7 cellular contexts compared by ENCODE assay signal in the genomic region with DNA sequence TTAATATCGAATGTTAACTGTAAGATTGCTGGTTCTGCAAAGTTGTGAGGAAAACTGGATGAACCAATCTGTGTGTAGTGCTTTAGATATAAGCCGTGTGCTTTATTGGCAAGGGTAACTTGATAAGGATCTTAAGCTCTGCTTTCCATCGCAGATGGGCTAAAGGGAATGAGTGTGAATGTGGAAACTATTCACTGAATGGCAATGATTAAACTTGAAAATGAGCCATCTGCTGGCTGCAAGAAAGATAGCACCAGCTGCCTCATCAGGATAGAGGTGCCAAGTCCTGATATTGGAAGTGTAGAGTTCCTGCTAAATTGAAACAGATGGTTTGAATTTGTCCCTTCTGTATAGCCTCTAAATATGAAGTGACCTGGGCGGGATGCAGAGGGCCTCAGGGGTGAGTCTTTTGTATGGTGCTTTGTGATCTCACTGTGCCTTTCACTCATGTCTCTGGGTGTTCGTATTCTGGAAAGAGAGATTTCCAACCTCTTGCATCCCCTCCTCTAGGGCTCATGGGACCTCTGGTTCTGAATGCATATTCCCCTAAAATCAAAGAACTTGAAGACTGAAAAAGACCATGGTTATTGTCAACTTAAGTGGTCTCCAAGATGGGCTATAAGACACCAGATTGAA. TPM values are rescaled to one million over a fixed set of nuclear protein-coding genes. Genes with fewer than 3 reads are reported as not detected.
DNase-seq lines count a peak whose midpoint lies in the region; ATAC-seq, FAIRE-seq and TF ChIP-seq lines count a peak whose summit lies in the region.

No MANE protein-coding gene starts in this region.

- H3K9ac ChIP-seq in astrocyte (ENCODE audit: low read length), result no peak overlapping the region
- no peak overlapping the region for H3K9ac ChIP-seq in HepG2 (ENCODE audit: insufficient read depth, low read depth, low read length)

- H3K4me3 ChIP-seq in GM06990 (replicated peaks; ENCODE audit: low read depth, low read length), result no peak overlapping the region
- no peak overlapping the region for H3K4me3 ChIP-seq in astrocyte (ENCODE audit: insufficient read depth, low read depth, low read length)
- H3K4me3 ChIP-seq in HepG2 (replicated peaks in 1 of 3; ENCODE audit: insufficient read depth in 1 of 3, low read depth in 2 of 3, low read length in 3 of 3), result no peak overlapping the region

- DNase-seq in GM06990 (ENCODE audit: extremely low read depth, insufficient read length), result no peak
- DNase-seq in M059J (ENCODE audit: low read depth), result peak; percentile 23
- no peak for DNase-seq in astrocyte (ENCODE audit: low read depth)
- DNase-seq in HepG2 (ENCODE audit: low spot score), result peak; percentile 7
- no peak for DNase-seq in activated T-helper 2 cell treated with anti-CD3 and anti-CD28 coated beads, Interferon-gamma antibody, Interleukin-2, Interleukin-4, amounts not matched to agents 10 μg/mL and 5 μg/mL and 100 μg/mL, durations not matched to agents 14 hours and 24 hours and 36 hours (ENCODE audit: low spot score)
- DNase-seq in activated CD4-positive, alpha-beta memory T cell treated with anti-CD3 and anti-CD28 coated beads for 36 hours, result no peak

- H3K9me3 ChIP-seq in astrocyte (ENCODE audit: insufficient read depth, low read depth, low read length), result no peaks in the 10 kb centered on the region
- H3K9me3 ChIP-seq in HepG2 (ENCODE audit: low read length), result no peaks in the 10 kb centered on the region

- H3K36me3 ChIP-seq in GM06990 (ENCODE audit: control insufficient read depth, insufficient read depth, low read length), result no peaks in the 10 kb centered on the region
- H3K36me3 ChIP-seq in astrocyte (ENCODE audit: insufficient read depth, low read length), result no peaks in the 10 kb centered on the region
- H3K36me3 ChIP-seq in HepG2 (replicated peaks in 1 of 2; ENCODE audit: control insufficient read depth in 1 of 2, insufficient read depth in 2 of 2, low read length in 2 of 2), result no peaks in the 10 kb centered on the region

- in situ Hi-C loops in HepG2 (cut with HindIII; ENCODE audit: extremely low pct_ligation_motif_present, low pct_unique_long_range_greater_than_20kb), result no loop called here

- TF ChIP-seq RAD21 in HepG2 (CRISPR knock-in tag; IDR thresholded peaks at IDR 0.05), result no peak

- H2AFZ ChIP-seq in astrocyte (ENCODE audit: low read depth, low read length), result no peak overlapping the region
- no peak overlapping the region for H2AFZ ChIP-seq in HepG2 (ENCODE audit: low read length)

- BruUV-seq in HepG2 (replicated peaks; lab: Mats Ljungman, UMichigan), result no TSS peak

- ATAC-seq in HepG2, result peak; percentile 82
- no peak for ATAC-seq in GM19324 (IDR thresholded peaks at IDR 0.05; ENCODE audit: low FRiP score, unreplicated experiment)

- H3K27me3 Mint-ChIP-seq in astrocyte (ENCODE audit: low read depth, unreplicated experiment), result peaks cover 12% of the 10 kb centered on the region
- H3K27me3 Mint-ChIP-seq in activated T-helper 2 cell treated with anti-CD3 and anti-CD28 coated beads, Interferon-gamma antibody, Interleukin-2, Interleukin-4, amounts not matched to agents 10 μg/mL and 5 μg/mL and 100 μg/mL, durations not matched to agents 14 hours and 24 hours and 36 hours (ENCODE audit: low read depth), result no peaks in the 10 kb centered on the region
- H3K27me3 Mint-ChIP-seq in activated CD4-positive, alpha-beta memory T cell treated with anti-CD3 and anti-CD28 coated beads for 36 hours, result peaks cover 3% of the 10 kb centered on the region

- TF ChIP-seq POLR2A in HepG2 (IDR thresholded peaks at IDR 0.05; ENCODE audit: insufficient read depth in 1 of 2, low read depth in 2 of 2, low read length in 2 of 2), result no peak

- FAIRE-seq in astrocyte (lab: Jason Lieb, UNC), result no peak
- FAIRE-seq in HepG2 (lab: Jason Lieb, UNC), result peak; percentile 68

- H3K4me1 ChIP-seq in astrocyte (ENCODE audit: insufficient read depth, low read length) (no peaks in the 10 kb centered on the region), HepG2 (ENCODE audit: insufficient read depth, low read length) (no peaks in the 10 kb centered on the region)

- H3K27ac ChIP-seq in astrocyte (ENCODE audit: low read depth, low read length) (no peak overlapping the region), HepG2 (ENCODE audit: extremely low read length, insufficient read depth, low read length) (no peak overlapping the region)

- H3K4me1 Mint-ChIP-seq in astrocyte (ENCODE audit: low read depth, unreplicated experiment), result no peaks in the 10 kb centered on the region
- no peaks in the 10 kb centered on the region for H3K4me1 Mint-ChIP-seq in activated T-helper 2 cell treated with anti-CD3 and anti-CD28 coated beads, Interferon-gamma antibody, Interleukin-2, Interleukin-4, amounts not matched to agents 10 μg/mL and 5 μg/mL and 100 μg/mL, durations not matched to agents 14 hours and 24 hours and 36 hours (ENCODE audit: low read depth)
- no peaks in the 10 kb centered on the region for H3K4me1 Mint-ChIP-seq in activated CD4-positive, alpha-beta memory T cell treated with anti-CD3 and anti-CD28 coated beads for 36 hours (ENCODE audit: low read depth)

- no peak overlapping the region for H3K27ac Mint-ChIP-seq in astrocyte (ENCODE audit: unreplicated experiment)
- H3K27ac Mint-ChIP-seq in activated T-helper 2 cell treated with anti-CD3 and anti-CD28 coated beads, Interferon-gamma antibody, Interleukin-2, Interleukin-4, amounts not matched to agents 10 μg/mL and 5 μg/mL and 100 μg/mL, durations not matched to agents 14 hours and 24 hours and 36 hours, result no peak overlapping the region
- H3K27ac Mint-ChIP-seq in activated CD4-positive, alpha-beta memory T cell treated with anti-CD3 and anti-CD28 coated beads for 36 hours, result no peak overlapping the region

- H3K4me3 Mint-ChIP-seq in astrocyte (ENCODE audit: unreplicated experiment), result no peak overlapping the region
- no peak overlapping the region for H3K4me3 Mint-ChIP-seq in activated T-helper 2 cell treated with anti-CD3 and anti-CD28 coated beads, Interferon-gamma antibody, Interleukin-2, Interleukin-4, amounts not matched to agents 10 μg/mL and 5 μg/mL and 100 μg/mL, durations not matched to agents 14 hours and 24 hours and 36 hours (ENCODE audit: low read depth)
- no peak overlapping the region for H3K4me3 Mint-ChIP-seq in activated CD4-positive, alpha-beta memory T cell treated with anti-CD3 and anti-CD28 coated beads for 36 hours

- TF ChIP-seq EP300 in HepG2 (IDR thresholded peaks at IDR 0.05; ENCODE audit: low read depth in 2 of 2, low read length in 2 of 2) (no peak), HepG2 (CRISPR knock-in tag; IDR thresholded peaks at IDR 0.05; ENCODE audit: borderline replicate concordance) (no peak)

- H3K4me2 ChIP-seq in astrocyte (ENCODE audit: low read length) (no peak overlapping the region), HepG2 (ENCODE audit: low read depth, low read length) (no peak overlapping the region)

- H3K9me3 Mint-ChIP-seq in astrocyte (ENCODE audit: unreplicated experiment), result no peaks in the 10 kb centered on the region
- no peaks in the 10 kb centered on the region for H3K9me3 Mint-ChIP-seq in activated T-helper 2 cell treated with anti-CD3 and anti-CD28 coated beads, Interferon-gamma antibody, Interleukin-2, Interleukin-4, amounts not matched to agents 10 μg/mL and 5 μg/mL and 100 μg/mL, durations not matched to agents 14 hours and 24 hours and 36 hours
- no peaks in the 10 kb centered on the region for H3K9me3 Mint-ChIP-seq in activated CD4-positive, alpha-beta memory T cell treated with anti-CD3 and anti-CD28 coated beads for 36 hours

- 20% methylated on average over 5 of the region's 5 CpGs for WGBS in HepG2 (ENCODE audit: low lambda C conversion rate)

- TF ChIP-seq CTCF in GM06990 (IDR thresholded peaks at IDR 0.05; ENCODE audit: insufficient read depth, low read length, poor library complexity, severe bottlenecking), result peak; percentile 67
- peak; percentile 43 for TF ChIP-seq CTCF in astrocyte (IDR thresholded peaks at IDR 0.05; ENCODE audit: insufficient read depth, low read depth, low read length)
- peak; percentile 54 for TF ChIP-seq CTCF in HepG2 (CRISPR knock-in tag; IDR thresholded peaks at IDR 0.05)

- intact Hi-C loops in HepG2 (cut with micrococcal nuclease; ENCODE audit: unreplicated experiment), result loop anchor here (1.0 to 10.0 kb wide), 2 partner anchors 111 to 317 kb away; no protein-coding TSS in a partner anchor
- intact Hi-C loops in activated T-helper 2 cell treated with anti-CD3 and anti-CD28 coated beads, Interferon-gamma antibody, Interleukin-2, Interleukin-4, amounts not matched to agents 10 μg/mL and 5 μg/mL and 100 μg/mL, durations not matched to agents 14 hours and 24 hours and 36 hours (cut with micrococcal nuclease), result loop anchor here (5.0 kb wide), 1 partner anchor 109 kb away; no protein-coding TSS in a partner anchor
- intact Hi-C loops in activated CD4-positive, alpha-beta memory T cell treated with anti-CD3 and anti-CD28 coated beads for 36 hours (cut with micrococcal nuclease), result loop anchor here (2.0 kb wide), 1 partner anchor 111 kb away; no protein-coding TSS in a partner anchor

- H3K27me3 ChIP-seq in GM06990 (replicated peaks; ENCODE audit: control insufficient read depth, insufficient read depth, low read length) (no peaks in the 10 kb centered on the region), astrocyte (ENCODE audit: insufficient read depth, low read length) (no peaks in the 10 kb centered on the region), HepG2 (ENCODE audit: control insufficient read depth in 1 of 2, insufficient read depth in 2 of 2, low read length in 2 of 2) (no peaks in the 10 kb centered on the region)

- no peaks in the 10 kb centered on the region for H3K36me3 Mint-ChIP-seq in astrocyte (ENCODE audit: low read depth, unreplicated experiment)
- no peaks in the 10 kb centered on the region for H3K36me3 Mint-ChIP-seq in activated T-helper 2 cell treated with anti-CD3 and anti-CD28 coated beads, Interferon-gamma antibody, Interleukin-2, Interleukin-4, amounts not matched to agents 10 μg/mL and 5 μg/mL and 100 μg/mL, durations not matched to agents 14 hours and 24 hours and 36 hours (ENCODE audit: low read depth)
- no peaks in the 10 kb centered on the region for H3K36me3 Mint-ChIP-seq in activated CD4-positive, alpha-beta memory T cell treated with anti-CD3 and anti-CD28 coated beads for 36 hours

- H4K20me1 ChIP-seq in astrocyte (ENCODE audit: insufficient read depth, low read length) (no peaks in the 10 kb centered on the region), HepG2 (ENCODE audit: insufficient read depth, low read length) (no peaks in the 10 kb centered on the region)

- POLR2A ChIA-PET in HepG2 (lab: Yijun Ruan, JAX), result no interaction called here
- POLR2A ChIA-PET in activated CD4-positive, alpha-beta memory T cell treated with anti-CD3 and anti-CD28 coated beads for 36 hours (lab: Charles Lee), result no interaction called here

- CTCF ChIA-PET in HepG2 (lab: Yijun Ruan, JAX; ENCODE audit: low intra/inter-chr PET ratio, low total read pairs), result interaction anchor here (1.2 kb wide), 1 partner anchor 314 kb away, joined by 4 read pairs; no protein-coding TSS in a partner anchor
- CTCF ChIA-PET in activated CD4-positive, alpha-beta memory T cell treated with anti-CD3 and anti-CD28 coated beads for 36 hours (lab: Charles Lee), result interaction anchor here (0.6 to 2.2 kb wide), 4 partner anchors 103 to 270 kb away, joined by 3 to 36 read pairs (median 3); no protein-coding TSS in a partner anchor

- H3K79me2 ChIP-seq in astrocyte (ENCODE audit: insufficient read depth, low read length) (no peaks in the 10 kb centered on the region), HepG2 (ENCODE audit: insufficient read depth, low read length) (no peaks in the 10 kb centered on the region)

RNA-seq across cellular contexts. Expression of a gene that starts 9.2 kb away (rescaled TPM):
- not detected in 2 replicates for total RNA-seq in M059J (2014; rRNA removed; shearing (Covaris generic))
- total RNA-seq in astrocyte (not detected in 2 replicates), HepG2 (2016; rRNA removed; fragmentation: Illumina TruSeq; extraction: Trizol) (not detected in 2 replicates)
- not detected in 2 replicates for total RNA-seq in HepG2 (2016; cell fraction: cytosol; rRNA removed; fragmentation: Illumina TruSeq; extraction: Trizol; ENCODE audit: low read depth)
- not detected in 2 replicates for total RNA-seq in HepG2 (2016; cell fraction: insoluble cytoplasmic fraction; rRNA removed; fragmentation: Illumina TruSeq; extraction: Trizol)
- total RNA-seq in HepG2 (2016; cell fraction: membrane; rRNA removed; fragmentation: Illumina TruSeq; extraction: Trizol), result not detected in 2 replicates
- total RNA-seq in HepG2 (2016; cell fraction: nucleus; rRNA removed; fragmentation: Illumina TruSeq; extraction: Trizol), result not detected in 2 replicates
- polyA plus RNA-seq in HepG2 (2011; rRNA removed), result not detected in 2 replicates
- not detected in 2 replicates for polyA plus RNA-seq in HepG2 (2011; cell fraction: cytosol; rRNA removed)
- polyA plus RNA-seq in HepG2 (2011; cell fraction: nucleus; rRNA removed), result not detected in 2 replicates
- not detected in 2 replicates for polyA plus RNA-seq in HepG2 (2012)
- polyA plus RNA-seq in HepG2 (2016; cell fraction: cytosol; fragmentation: Illumina TruSeq; extraction: Trizol; ENCODE audit: low read depth), result not detected in 2 replicates
- polyA plus RNA-seq in HepG2 (2016; cell fraction: insoluble cytoplasmic fraction; fragmentation: Illumina TruSeq; extraction: Trizol; ENCODE audit: low read depth), result not detected in 2 replicates
- polyA plus RNA-seq in HepG2 (2016; cell fraction: membrane; fragmentation: Illumina TruSeq; extraction: Trizol; ENCODE audit: low read depth), result not detected in 2 replicates
- not detected in 2 replicates for polyA plus RNA-seq in HepG2 (2016; cell fraction: nucleus; fragmentation: Illumina TruSeq; extraction: Trizol; ENCODE audit: insufficient read depth, low read depth)
- polyA minus RNA-seq in HepG2 (2011; rRNA and poly(A)+ RNA removed; ENCODE audit: low replicate concordance), result not detected in 2 replicates
- not detected in 2 replicates for polyA minus RNA-seq in HepG2 (2011; cell fraction: cytosol; rRNA and poly(A)+ RNA removed)
- not detected in 2 replicates for polyA minus RNA-seq in HepG2 (2011; cell fraction: nucleus; rRNA and poly(A)+ RNA removed)
- total RNA-seq in activated T-helper 2 cell treated with anti-CD3 and anti-CD28 coated beads, Interferon-gamma antibody, Interleukin-2, Interleukin-4, amounts not matched to agents 10 μg/mL and 5 μg/mL and 100 μg/mL, durations not matched to agents 14 hours and 24 hours and 36 hours, result 0.16 TPM in 1 of 2 replicates, not detected in the other
- under 1 TPM; 0.69 to 0.82 TPM for total RNA-seq in activated CD4-positive, alpha-beta memory T cell treated with anti-CD3 and anti-CD28 coated beads for 36 hours

Comparison
In these comparisons a context has a peak if more than half of its experiments do, and no peak if none do; other contexts are left out.
1. DNase-seq: peak in M059J (single experiment) and HepG2 (single experiment); none in GM06990 (single experiment), astrocyte (single experiment), activated T-helper 2 cell treated with anti-CD3 and anti-CD28 coated beads, Interferon-gamma antibody, Interleukin-2, Interleukin-4, amounts not matched to agents 10 μg/mL and 5 μg/mL and 100 μg/mL, durations not matched to agents 14 hours and 24 hours and 36 hours (single experiment) and activated CD4-positive, alpha-beta memory T cell treated with anti-CD3 and anti-CD28 coated beads for 36 hours (single experiment).
2. Peak in every context shown above with its lines, with median percentiles within 50 percentile points of each other: CTCF ChIP-seq.